In genomic region chr13:51000576-51001260, GRCh38 we compare ENCODE assay signal across 9 cellular contexts.
DNase-seq lines count a peak whose midpoint lies in the region; ATAC-seq and TF ChIP-seq lines count a peak whose summit lies in the region.
"Had no signal": no experiment of that assay in that cellular context is flagged by ENCODE, and none has a peak within 500 bp of the region (broad histone marks: within the 10 kb centered on the region; RNA-seq: fewer than 3 reads in every experiment).

No MANE protein-coding gene starts in this region.

- peaks cover 0 to 1% (median 0%) of the 10 kb centered on the region in 7 donors for H3K9me3 Mint-ChIP-seq in CD14-positive monocyte

- H3K4me1 Mint-ChIP-seq in CD14-positive monocyte: peaks cover 14% of the 10 kb centered on the region

- WGBS in sigmoid colon, 2 donors: 80 to 84% methylated on average over 15 of the region's 15 CpGs

- H3K27me3 Mint-ChIP-seq in CD14-positive monocyte (ENCODE audit: low read depth in 3 of 3): peaks cover 2 to 5% (median 4%) of the 10 kb centered on the region in 3 donors

- DNase-seq in HT1080 (ENCODE audit: low read depth): peak; percentile 10
- peak; percentile 92 for DNase-seq in NCI-H748 (lab: John Stamatoyannopoulos, UW; ENCODE audit: unreplicated experiment)
- DNase-seq in fibroblast of the conjunctiva (ENCODE audit: low read depth): peak; percentile 14
- peak; percentile 78 for DNase-seq in sigmoid colon
- DNase-seq in stimulated activated CD4-positive, alpha-beta T cell treated with anti-CD3 and anti-CD28 coated beads, Interleukin-1b, Interleukin-23, amount 100 ng/mL, for 48 hours: no peak
- DNase-seq in CD14-positive monocyte (ENCODE audit: low spot score): no peak
- no peak for DNase-seq in DMS53 (lab: John Stamatoyannopoulos, UW)

- TF ChIP-seq CTCF in sigmoid colon (IDR thresholded peaks at IDR 0.05) (no peak), CD14-positive monocyte (IDR thresholded peaks at IDR 0.05) (no peak)

- no peak for TF ChIP-seq EP300 in sigmoid colon (IDR thresholded peaks at IDR 0.05)

- no peak for TF ChIP-seq POLR2A in sigmoid colon (IDR thresholded peaks at IDR 0.05)

- intact Hi-C loops in sigmoid colon (cut with DNase I): no loop called here
- intact Hi-C loops in CD14-positive monocyte (cut with micrococcal nuclease): no loop called here

- H3K4me3 Mint-ChIP-seq in CD14-positive monocyte: no peak overlapping the region

- H3K27me3 ChIP-seq in sigmoid colon: no peaks in the 10 kb centered on the region

- H3K27ac Mint-ChIP-seq in CD14-positive monocyte: peak overlapping the region in 1 of 7 donors; percentile 19

- peaks cover 0 to 2% of the 10 kb centered on the region in 2 donors for H3K36me3 Mint-ChIP-seq in CD14-positive monocyte

- no peak for ATAC-seq in HG02970 (IDR thresholded peaks at IDR 0.05; ENCODE audit: low FRiP score, unreplicated experiment)
- ATAC-seq: mucosa of descending colon had no signal

- no peaks in the 10 kb centered on the region for H3K36me3 ChIP-seq in sigmoid colon

- H3K9me3 ChIP-seq in sigmoid colon: no peaks in the 10 kb centered on the region
- H3K9me3 ChIP-seq: mucosa of descending colon had no signal

- H3K27ac ChIP-seq in sigmoid colon: no peak overlapping the region

- no peaks in the 10 kb centered on the region for H3K4me1 ChIP-seq in sigmoid colon

- H3K4me3 ChIP-seq in sigmoid colon: no peak overlapping the region
- H3K4me3 ChIP-seq: mucosa of descending colon had no signal

Comparison
In these comparisons a context has a peak if more than half of its experiments do, and no peak if none do; other contexts are left out.
1. DNase-seq: peak in HT1080 (single experiment), NCI-H748 (single experiment), fibroblast of the conjunctiva (single experiment) and sigmoid colon (single experiment); none in stimulated activated CD4-positive, alpha-beta T cell treated with anti-CD3 and anti-CD28 coated beads, Interleukin-1b, Interleukin-23, amount 100 ng/mL, for 48 hours (single experiment), CD14-positive monocyte (single experiment) and DMS53 (single experiment).